21 cellular contexts compared by ENCODE assay signal in genomic region chrX:110417128-110417527, GRCh38. TPM values are rescaled to one million over a fixed set of nuclear protein-coding genes. Genes with fewer than 3 reads are reported as not detected.
DNase-seq lines count a peak whose midpoint lies in the region; ATAC-seq and TF ChIP-seq lines count a peak whose summit lies in the region.
"Had no signal": no experiment of that assay in that cellular context is flagged by ENCODE, and none has a peak within 500 bp of the region (broad histone marks: within the 10 kb centered on the region; RNA-seq: fewer than 3 reads in every experiment).

No MANE protein-coding gene starts in this region.

- no CpG with 5 or more reads among the region's 4 CpGs for WGBS in neuronal stem cell (ENCODE audit: extremely low coverage in 2 of 2, insufficient read length in 2 of 2, insufficient replicate concordance in 1 of 2), 2 donors

- ATAC-seq in GM21447 (IDR thresholded peaks at IDR 0.05; ENCODE audit: unreplicated experiment) = no peak
- ATAC-seq: HCT116, Right ventricle myocardium inferior had no signal

- no peak overlapping the region for H3K4me2 ChIP-seq in neuronal stem cell (ENCODE audit: insufficient read depth, low read length, poor library complexity, severe bottlenecking)
- H3K4me2 ChIP-seq: BLaER1 treated with 17β-estradiol and CSF1 and Interleukin-3, amounts not matched to agents 10 nM and 100 nM had no signal

- no peaks in the 10 kb centered on the region for H3K36me3 ChIP-seq in BE2C
- no peaks in the 10 kb centered on the region for H3K36me3 ChIP-seq in neuronal stem cell (replicated peaks in 1 of 2; ENCODE audit: control insufficient read depth in 2 of 2, insufficient read depth in 2 of 2, low read length in 2 of 2)
- H3K36me3 ChIP-seq: BLaER1 treated with 17β-estradiol and CSF1 and Interleukin-3, amounts not matched to agents 10 nM and 100 nM; SJSA1 had no signal

- H3K27ac ChIP-seq in neuronal stem cell (replicated peaks; ENCODE audit: low read length) = no peak overlapping the region
- H3K27ac ChIP-seq: BLaER1 treated with 17β-estradiol and CSF1 and Interleukin-3, amounts not matched to agents 10 nM and 100 nM; SJSA1 had no signal

- H3K79me1 ChIP-seq in neuronal stem cell (ENCODE audit: low read depth, low read length) = no peaks in the 10 kb centered on the region

- no peak overlapping the region for H2BK15ac ChIP-seq in neuronal stem cell (ENCODE audit: low read length)

- H4K91ac ChIP-seq in neuronal stem cell (ENCODE audit: low read depth, low read length, poor library complexity) = no peak overlapping the region

- H2AFZ ChIP-seq in neuronal stem cell (ENCODE audit: low read length) = no peak overlapping the region

- H2BK120ac ChIP-seq in neuronal stem cell (ENCODE audit: low read depth, low read length) = no peak overlapping the region

- H3K4me1 ChIP-seq in BE2C (no peaks in the 10 kb centered on the region), neuronal stem cell (ENCODE audit: control insufficient read depth in 2 of 2, insufficient read depth in 1 of 2, low read depth in 1 of 2, low read length in 2 of 2) (peaks cover 0 to 16% of the 10 kb centered on the region in 2 donors)
- H3K4me1 ChIP-seq: BLaER1 treated with 17β-estradiol and CSF1 and Interleukin-3, amounts not matched to agents 10 nM and 100 nM; Caco-2 had no signal

- no peak overlapping the region for H3K14ac ChIP-seq in neuronal stem cell (ENCODE audit: low read length)

- no peak overlapping the region for H3K9ac ChIP-seq in neuronal stem cell (ENCODE audit: low read depth, low read length, poor library complexity)
- H3K9ac ChIP-seq: BLaER1 treated with 17β-estradiol and CSF1 and Interleukin-3, amounts not matched to agents 10 nM and 100 nM had no signal

- H3K18ac ChIP-seq in neuronal stem cell (ENCODE audit: low read length) = no peak overlapping the region

- H3K23ac ChIP-seq in neuronal stem cell (ENCODE audit: low read depth, low read length, poor library complexity) = no peak overlapping the region

- H2BK12ac ChIP-seq in neuronal stem cell (ENCODE audit: low read length) = no peak overlapping the region

- no peak overlapping the region for H3K4me3 ChIP-seq in BE2C (ENCODE audit: low read depth, low read length)
- H3K4me3 ChIP-seq in neuronal stem cell (ENCODE audit: low read length in 2 of 2) = no peak overlapping the region
- H3K4me3 ChIP-seq: BLaER1 treated with 17β-estradiol and CSF1 and Interleukin-3, amounts not matched to agents 10 nM and 100 nM; SJSA1 had no signal

- H2BK5ac ChIP-seq in neuronal stem cell (ENCODE audit: low read length) = peak overlapping the region; percentile 53

- no peak overlapping the region for H3K4ac ChIP-seq in neuronal stem cell (ENCODE audit: low read length)

- no peaks in the 10 kb centered on the region for H3K9me3 ChIP-seq in BE2C
- H3K9me3 ChIP-seq in neuronal stem cell (replicated peaks in 1 of 2; ENCODE audit: control insufficient read depth in 2 of 2, insufficient read depth in 1 of 2, low read depth in 1 of 2, low read length in 2 of 2) = no peaks in the 10 kb centered on the region
- H3K9me3 ChIP-seq: BLaER1 treated with 17β-estradiol and CSF1 and Interleukin-3, amounts not matched to agents 10 nM and 100 nM; Caco-2; SJSA1 had no signal

- no peak overlapping the region for H4K8ac ChIP-seq in neuronal stem cell (ENCODE audit: low read depth, low read length)

- H2AK5ac ChIP-seq in neuronal stem cell (ENCODE audit: low read depth, low read length) = no peak overlapping the region

- H3K27me3 ChIP-seq in BE2C = no peaks in the 10 kb centered on the region
- peaks cover 0 to 5% (median 0%) of the 10 kb centered on the region in 3 experiments for H3K27me3 ChIP-seq in neuronal stem cell (ENCODE audit: control insufficient read depth in 3 of 3, insufficient read depth in 3 of 3, low read depth in 1 of 3, low read length in 3 of 3)
- H3K27me3 ChIP-seq: SJSA1 had no signal

- TF ChIP-seq CTCF in BE2C (IDR thresholded peaks at IDR 0.05; ENCODE audit: low read depth, low read length) = no peak

- DNase-seq in BE2C (peak; percentile 53), NCI-H69 (lab: John Stamatoyannopoulos, UW) (peak; percentile 48), globus pallidus (ENCODE audit: low spot score) (peak; percentile 54), neuronal stem cell (ENCODE audit: low spot score) (no peak), SKM-1 treated with dmso at 0.1 percent for 144 hours (lab: John Stamatoyannopoulos, UW; ENCODE audit: unreplicated experiment) (no peak)
- DNase-seq in stimulated activated CD4-positive, alpha-beta T cell treated with anti-CD3 and anti-CD28 coated beads, Interleukin-2, amount 100 ng/mL, for 24 hours = no peak
- DNase-seq: Caco-2; CD4-positive, alpha-beta memory T cell; DMS 273 treated with DMSO at 0.1 percent for 48 hours; DND-41; MV-4-11; NCI-H1105 treated with DMSO at 0.1 percent for 48 hours; NCI-H2081; NCI-H774; OCI-M1 had no signal

RNA-seq across cellular contexts. Expression of gene RTL9, which starts 58.5 kb away (rescaled TPM):
- polyA plus RNA-seq in BE2C (2012; ENCODE audit: insufficient read depth, insufficient read length, low read depth) = 0.14 TPM
- polyA plus RNA-seq in neuronal stem cell (2013, experiment 1 of 2) = 0.15 TPM
- 0.10 TPM for polyA plus RNA-seq in neuronal stem cell (2013, experiment 2 of 2)
- polyA plus RNA-seq: CD4-positive, alpha-beta memory T cell; IgD-negative memory B cell had no signal

Comparison
In these comparisons a context has a peak if more than half of its experiments do, and no peak if none do; other contexts are left out.
1. DNase-seq: peak in BE2C (single experiment), NCI-H69 (single experiment) and globus pallidus (single experiment); none in neuronal stem cell (single experiment), SKM-1 treated with dmso at 0.1 percent for 144 hours (single experiment) and stimulated activated CD4-positive, alpha-beta T cell treated with anti-CD3 and anti-CD28 coated beads, Interleukin-2, amount 100 ng/mL, for 24 hours (0 of 2).